In genomic region chr7:152924238-152924637, GRCh38 we compare ENCODE assay signal across 13 cellular contexts.
"Had no signal": no experiment of that assay in that cellular context is flagged by ENCODE, and none has a peak within 500 bp of the region (broad histone marks: within the 10 kb centered on the region; RNA-seq: fewer than 3 reads in every experiment).

No MANE protein-coding gene starts in this region.

- ATAC-seq: activated T-cell treated with anti-CD3 and anti-CD28 coated beads, Interleukin-2, amount 50 U/mL, for 72 hours had no signal

- H3K36me3 ChIP-seq: esophagus squamous epithelium, thoracic aorta had no signal

- H3K4me3 Mint-ChIP-seq: activated CD4-positive, alpha-beta memory T cell treated with anti-CD3 and anti-CD28 coated beads for 36 hours; activated naive CD8-positive, alpha-beta T cell treated with anti-CD3 and anti-CD28 coated beads, Interleukin-2, amount 10 ng/mL, durations not matched to agents 7 days and 5 days; activated T-cell treated with anti-CD3 and anti-CD28 coated beads, Interleukin-2, amount 50 U/mL, for 72 hours; stimulated activated naive CD8-positive, alpha-beta T cell treated with anti-CD3 and anti-CD28 coated beads, Interleukin-15, Interleukin-2, amounts not matched to agents 100 ng/mL and 50 ng/mL, for 24 hours had no signal

- H3K36me3 Mint-ChIP-seq: activated naive CD8-positive, alpha-beta T cell treated with anti-CD3 and anti-CD28 coated beads, Interleukin-2, amount 10 ng/mL, durations not matched to agents 7 days and 5 days had no signal

- DNase-seq: activated CD4-positive, alpha-beta memory T cell treated with anti-CD3 and anti-CD28 coated beads for 36 hours; activated CD8-positive, alpha-beta memory T cell treated with anti-CD3 and anti-CD28 coated beads, Interleukin-2, amount 50 U/mL, for 4 hours; activated gamma-delta T cell treated with Interleukin-2 at 50 U/mL for 16 hours; activated naive CD8-positive, alpha-beta T cell treated with anti-CD3 and anti-CD28 coated beads, Interleukin-2, amount 10 ng/mL, durations not matched to agents 7 days and 5 days; activated T-cell treated with anti-CD3 and anti-CD28 coated beads, Interleukin-2, amount 50 U/mL, for 72 hours; esophagus squamous epithelium; foreskin fibroblast; naive B cell; stimulated activated CD4-positive, alpha-beta T cell treated with anti-CD3 and anti-CD28 coated beads, Interleukin-15, amount 100 ng/mL, for 24 hours; stimulated activated CD4-positive, alpha-beta T cell treated with anti-CD3 and anti-CD28 coated beads, Interleukin-4, amount 100 ng/mL, for 24 hours; SW 1271 had no signal

- H3K9me3 ChIP-seq: esophagus squamous epithelium, thoracic aorta had no signal

- H3K27ac ChIP-seq: esophagus squamous epithelium, thoracic aorta had no signal

- H3K27ac Mint-ChIP-seq: activated CD4-positive, alpha-beta memory T cell treated with anti-CD3 and anti-CD28 coated beads for 36 hours; activated naive CD8-positive, alpha-beta T cell treated with anti-CD3 and anti-CD28 coated beads, Interleukin-2, amount 10 ng/mL, durations not matched to agents 7 days and 5 days; activated T-cell treated with anti-CD3 and anti-CD28 coated beads, Interleukin-2, amount 50 U/mL, for 72 hours; stimulated activated naive CD8-positive, alpha-beta T cell treated with anti-CD3 and anti-CD28 coated beads, Interleukin-15, Interleukin-2, amounts not matched to agents 100 ng/mL and 50 ng/mL, for 24 hours had no signal
